Comparison of ENCODE assay signal across 2 cellular contexts in genomic region chr12:12349711-12350665, GRCh38.
TF ChIP-seq lines count a peak whose summit lies in the region.

TSS of gene MANSC1 (minus strand) at chr12:12350242. CDS start at chr12:12343314, 6,928 bp downstream.

TF ChIP-seq in A549, 52 proteins besides CTCF, POLR2A, EP300 and RAD21 (continued from another document):
- peak; percentile 90 for TF ChIP-seq E2F6 (IDR thresholded peaks at IDR 0.05; ENCODE audit: borderline replicate concordance, low read depth)
- TF ChIP-seq JUN (IDR thresholded peaks at IDR 0.05), result 0 out of 5 replicates have a peak, but pooled peaks of 1 of the 2 experiments have one; percentile 43
- TF ChIP-seq PHF8 (IDR thresholded peaks at IDR 0.05; ENCODE audit: borderline replicate concordance, low read depth), result peak; percentile 21; the same call in 1 of the 2 replicates
- no peak for TF ChIP-seq SREBF2 (IDR thresholded peaks at IDR 0.05)

TF ChIP-seq in H1, 55 proteins besides CTCF, POLR2A, EP300 and RAD21 (continued from another document):
- TF ChIP-seq USF2 (IDR thresholded peaks at IDR 0.05; ENCODE audit: low read length) (0 out of 2 replicates have a peak, but pooled peaks have one; percentile 11), GABPA (IDR thresholded peaks at IDR 0.05; ENCODE audit: borderline replicate concordance, insufficient read depth, low read length) (peak; percentile 50; the same call in 1 of the 2 replicates), RNF2 (IDR thresholded peaks at IDR 0.05; ENCODE audit: borderline replicate concordance, low read depth, low read length, missing control alignments, poor library complexity, severe bottlenecking) (peak; percentile 39), KDM5A (IDR thresholded peaks at IDR 0.05; ENCODE audit: low read length) (no peak), TCF12 (IDR thresholded peaks at IDR 0.05; ENCODE audit: low read depth, low read length) (0 out of 2 replicates have a peak, but pooled peaks have one; percentile 8), KDM4A (IDR thresholded peaks at IDR 0.05; ENCODE audit: low read depth, low read length, severe bottlenecking) (peak; percentile 94), ASH2L (IDR thresholded peaks at IDR 0.05; ENCODE audit: low read length) (peak; percentile 98), CHD7 (IDR thresholded peaks at IDR 0.05; ENCODE audit: insufficient replicate concordance, low read length) (no peak), MAX (IDR thresholded peaks at IDR 0.05) (peak; percentile 89), RBBP5 (IDR thresholded peaks at IDR 0.05; ENCODE audit: borderline replicate concordance, low read depth, low read length) (peak; percentile 95), POLR2AphosphoS5 (IDR thresholded peaks at IDR 0.05; ENCODE audit: low read depth, low read length) (0 out of 2 replicates have a peak, but pooled peaks have one; percentile 45)
